ENCODE assay signal across 9 cellular contexts in the genomic region with DNA sequence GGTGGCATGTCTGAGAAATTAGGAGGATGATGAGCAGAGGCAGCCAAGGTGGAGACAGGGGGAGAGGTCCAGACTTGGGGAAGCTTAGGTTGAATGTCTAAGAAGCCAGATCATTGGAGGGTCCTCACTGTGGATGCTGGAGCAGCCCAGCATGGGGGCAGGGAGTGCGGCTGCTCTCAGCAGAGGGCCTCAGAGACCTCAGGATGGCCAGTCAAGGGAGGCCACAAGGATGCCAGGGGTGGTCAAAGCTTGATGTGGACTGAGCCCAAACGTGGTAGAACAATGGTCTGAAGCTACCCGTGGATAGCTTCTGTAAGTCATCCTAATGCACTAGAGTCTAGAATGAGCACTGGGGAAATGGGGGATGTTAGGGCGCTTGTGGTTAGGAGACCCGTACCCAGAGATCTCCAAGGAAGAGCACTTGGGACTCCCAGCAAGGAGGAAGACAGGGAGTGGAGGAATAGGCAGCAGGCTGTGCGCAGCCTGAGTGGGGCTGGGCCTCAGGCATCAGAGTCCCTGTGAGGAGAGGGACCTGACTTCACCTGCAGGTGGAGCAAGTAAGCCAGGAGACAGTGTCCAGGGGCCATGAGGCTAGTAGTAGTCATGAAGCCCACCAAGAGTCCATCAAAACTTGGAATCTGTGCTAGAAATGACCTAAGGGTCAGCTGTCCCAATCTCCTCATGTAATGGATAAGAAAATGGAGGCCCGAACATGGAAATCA. TPM values are rescaled to one million over a fixed set of nuclear protein-coding genes. Genes with fewer than 3 reads are reported as not detected.
DNase-seq lines count a peak whose midpoint lies in the region; ATAC-seq and TF ChIP-seq lines count a peak whose summit lies in the region.
"Had no signal": no experiment of that assay in that cellular context is flagged by ENCODE, and none has a peak within 500 bp of the region (broad histone marks: within the 10 kb centered on the region; RNA-seq: fewer than 3 reads in every experiment).

No MANE protein-coding gene starts in this region.

- no peak for TF ChIP-seq POLR2A in spleen (IDR thresholded peaks at IDR 0.05)

- H3K4me3 ChIP-seq in dorsolateral prefrontal cortex (no peak overlapping the region), spleen (no peak overlapping the region)

- ATAC-seq in GM21737 (IDR thresholded peaks at IDR 0.05; ENCODE audit: unreplicated experiment) = no peak

- peaks cover 0 to 1% (median 0%) of the 10 kb centered on the region in 6 donors for H3K36me3 ChIP-seq in spleen

- H3K27me3 ChIP-seq in dorsolateral prefrontal cortex (peaks cover 0 to 26% (median 9%) of the 10 kb centered on the region in 45 donors), spleen (replicated peaks in 1 of 7) (peaks cover 0 to 61% (median 8%) of the 10 kb centered on the region in 7 donors)

- WGBS in spleen, 5 donors = 72 to 86% (median 75%) methylated on average over 7 of the region's 7 CpGs

- H3K27ac ChIP-seq in dorsolateral prefrontal cortex (no peak overlapping the region), spleen (no peak overlapping the region)

- TF ChIP-seq CTCF in dorsolateral prefrontal cortex (IDR thresholded peaks at IDR 0.05 in 54 of 56, conservative IDR thresholded peaks at IDR 0.05 in 2 of 56; ENCODE audit: low read depth in 1 of 56, partially characterized antibody in 56 of 56) (peak in 30 of 56 donors; percentile 8 to 52 (median 23)), spleen (IDR thresholded peaks at IDR 0.05 in 8 of 11, conservative IDR thresholded peaks at IDR 0.05 in 3 of 11) (peak in 4 of 11 experiments; percentile 8 to 31 (median 20))

- H3K9me3 ChIP-seq in spleen = no peaks in the 10 kb centered on the region

- intact Hi-C loops in dorsolateral prefrontal cortex (cut with DNase I) = loop anchor here (2.0 to 10.0 kb wide), 3 partner anchors 141 to 631 kb away; partner anchors contain the start of genes RAB13 (in 1 of the 2) and S100A2 (in 1 of the 2)
- intact Hi-C loops in spleen (cut with DNase I; ENCODE audit: low total_unique reads) = loop anchor here (5.0 to 10.0 kb wide), 2 partner anchors 144 to 211 kb away; partner anchors contain the start of gene S100A2

- peaks cover 4 to 53% (median 13%) of the 10 kb centered on the region in 6 donors for H3K4me1 ChIP-seq in spleen

- DNase-seq in SKM-1 treated with dmso at 0.1 percent for 144 hours (lab: John Stamatoyannopoulos, UW; ENCODE audit: unreplicated experiment) (peak; percentile 68), SKM-1 (lab: John Stamatoyannopoulos, UW; ENCODE audit: unreplicated experiment) (no peak), NCI-H2171 (lab: John Stamatoyannopoulos, UW) (peak; percentile 13), dorsolateral prefrontal cortex (no peak), spleen (peak; percentile 62), glomerular visceral epithelial cell (ENCODE audit: extremely low spot score) (no peak)
- no peak for DNase-seq in activated CD8-positive, alpha-beta memory T cell treated with anti-CD3 and anti-CD28 coated beads, Interleukin-2, amount 50 U/mL, for 4 hours

RNA-seq across cellular contexts. Expression of gene S100A9, which starts 4.3 kb away (rescaled TPM):
- total RNA-seq in dorsolateral prefrontal cortex = 100 to 1,000 TPM in 9 of 120 experiments, 10 to 100 TPM in 83, 1 to 10 TPM in 25, under 1 TPM in 1, not detected in 2; 1.00 to 458 (median 25.1) TPM
- 1,000 to 10,000 TPM in 6 of 7 donors, 100 to 1,000 TPM in 1; 961 to 6,984 (median 2,755) TPM for total RNA-seq in spleen
- 1,000 to 10,000 TPM in 2 of 3 donors, 100 to 1,000 TPM in 1; 947 to 4,509 (median 1,446) TPM for polyA plus RNA-seq in spleen
- total RNA-seq: activated CD8-positive, alpha-beta memory T cell treated with anti-CD3 and anti-CD28 coated beads for 36 hours had no signal

RNA-seq across cellular contexts. Expression of gene PGLYRP4, which starts 4.7 kb away (rescaled TPM):
- total RNA-seq in dorsolateral prefrontal cortex (not detected), spleen (not detected)
- under 1 TPM in 1 of 3 donors, not detected in 2; 0.18 TPM for polyA plus RNA-seq in spleen
- total RNA-seq: activated CD8-positive, alpha-beta memory T cell treated with anti-CD3 and anti-CD28 coated beads for 36 hours had no signal

RNA-seq across cellular contexts. Expression of gene S100A12, which starts 22.0 kb away (rescaled TPM):
- total RNA-seq in dorsolateral prefrontal cortex = 100 to 1,000 TPM in 1 of 120 experiments, 10 to 100 TPM in 13, 1 to 10 TPM in 58, not detected in 48; 1.0 to 130 (median 4.4) TPM
- total RNA-seq in spleen = 1,000 to 10,000 TPM in 1 of 7 donors, 100 to 1,000 TPM in 6; 138 to 1,354 (median 270) TPM
- 100 to 1,000 TPM; 126 to 567 (median 139) TPM for polyA plus RNA-seq in spleen
- total RNA-seq: activated CD8-positive, alpha-beta memory T cell treated with anti-CD3 and anti-CD28 coated beads for 36 hours had no signal

RNA-seq across cellular contexts. Expression of gene S100A8, which starts 37.5 kb away (rescaled TPM):
- total RNA-seq in dorsolateral prefrontal cortex = 100 to 1,000 TPM in 7 of 120 experiments, 10 to 100 TPM in 77, 1 to 10 TPM in 33, not detected in 3; 1.0 to 443 (median 19.6) TPM
- total RNA-seq in spleen = 1,000 to 10,000 TPM in 6 of 7 donors, 100 to 1,000 TPM in 1; 983 to 7,676 (median 1,629) TPM
- polyA plus RNA-seq in spleen = 1,000 to 10,000 TPM in 2 of 3 donors, 100 to 1,000 TPM in 1; 756 to 2,335 (median 1,287) TPM
- total RNA-seq: activated CD8-positive, alpha-beta memory T cell treated with anti-CD3 and anti-CD28 coated beads for 36 hours had no signal

RNA-seq across cellular contexts. Expression of gene PGLYRP3, which starts 40.6 kb away (rescaled TPM):
- total RNA-seq in dorsolateral prefrontal cortex = not detected
- not detected for total RNA-seq in spleen
- polyA plus RNA-seq in spleen = not detected
- total RNA-seq: activated CD8-positive, alpha-beta memory T cell treated with anti-CD3 and anti-CD28 coated beads for 36 hours had no signal

Comparison
In these comparisons a context has a peak if more than half of its experiments do, and no peak if none do; other contexts are left out.
1. DNase-seq: peak in SKM-1 treated with dmso at 0.1 percent for 144 hours (single experiment), NCI-H2171 (single experiment) and spleen (single experiment); none in SKM-1 (single experiment), dorsolateral prefrontal cortex (0 of 10), activated CD8-positive, alpha-beta memory T cell treated with anti-CD3 and anti-CD28 coated beads, Interleukin-2, amount 50 U/mL, for 4 hours (single experiment) and glomerular visceral epithelial cell (single experiment).